ENCODE assay signal across 22 cellular contexts in genomic region chr5:147740864-147741263, GRCh38. TPM values are rescaled to one million over a fixed set of nuclear protein-coding genes. Genes with fewer than 3 reads are reported as not detected.
"Had no signal": no experiment of that assay in that cellular context is flagged by ENCODE, and none has a peak within 500 bp of the region (broad histone marks: within the 10 kb centered on the region; RNA-seq: fewer than 3 reads in every experiment).

No MANE protein-coding gene starts in this region.

- H3K9me3 Mint-ChIP-seq: effector memory CD8-positive, alpha-beta T cell; natural killer cell; neural progenitor cell; stimulated activated naive B cell treated with anti-CD40 and anti-IgM and Interleukin-4, amounts not matched to agents 10 μg/mL and 1 μg/mL and 100 μg/mL, for 72 hours; stimulated activated naive CD8-positive, alpha-beta T cell treated with anti-CD3 and anti-CD28 coated beads, Interleukin-15, Interleukin-2, amounts not matched to agents 100 ng/mL and 50 ng/mL, for 24 hours had no signal

- H3K36me3 Mint-ChIP-seq: memory B cell; natural killer cell; neural progenitor cell; stimulated activated naive B cell treated with anti-CD40 and anti-IgM and Interleukin-4, amounts not matched to agents 10 μg/mL and 1 μg/mL and 100 μg/mL, for 72 hours had no signal

- H3K9me3 ChIP-seq: right lobe of liver, thoracic aorta, tibial nerve, upper lobe of right lung, uterus had no signal

- H3K4me1 ChIP-seq: parathyroid adenoma, upper lobe of right lung, uterus had no signal

- H3K4me2 ChIP-seq: neural progenitor cell had no signal

- DNase-seq: cortex of kidney; effector memory CD8-positive, alpha-beta T cell; head of caudate nucleus; kidney; natural killer cell; right lobe of liver; small intestine; stimulated activated CD4-positive, alpha-beta T cell treated with anti-CD3 and anti-CD28 coated beads, Interleukin-15, amount 100 ng/mL, for 24 hours; stimulated activated CD4-positive, alpha-beta T cell treated with anti-CD3 and anti-CD28 coated beads, Interleukin-2, amount 100 ng/mL, for 48 hours; stimulated activated naive B cell treated with anti-CD40 and anti-IgM and Interleukin-4, amounts not matched to agents 10 μg/mL and 1 μg/mL and 100 μg/mL, for 72 hours; upper lobe of right lung; uterus had no signal

- H3K27ac ChIP-seq: neural progenitor cell, parathyroid adenoma, right lobe of liver, thoracic aorta, tibial nerve, upper lobe of right lung, uterus had no signal

- H3K4me3 Mint-ChIP-seq: effector memory CD8-positive, alpha-beta T cell; memory B cell; natural killer cell; neural progenitor cell; stimulated activated naive B cell treated with anti-CD40 and anti-IgM and Interleukin-4, amounts not matched to agents 10 μg/mL and 1 μg/mL and 100 μg/mL, for 72 hours; stimulated activated naive CD8-positive, alpha-beta T cell treated with anti-CD3 and anti-CD28 coated beads, Interleukin-15, Interleukin-2, amounts not matched to agents 100 ng/mL and 50 ng/mL, for 24 hours had no signal

- H3K36me3 ChIP-seq: neural progenitor cell, right lobe of liver, thoracic aorta, tibial nerve, upper lobe of right lung, uterus had no signal

- H3K4me3 ChIP-seq: lung, neural progenitor cell, right lobe of liver, thoracic aorta, tibial nerve, upper lobe of right lung, uterus had no signal

- H3K27me3 Mint-ChIP-seq: effector memory CD8-positive, alpha-beta T cell; memory B cell; progenitor cell of endocrine pancreas; stimulated activated naive B cell treated with anti-CD40 and anti-IgM and Interleukin-4, amounts not matched to agents 10 μg/mL and 1 μg/mL and 100 μg/mL, for 72 hours; stimulated activated naive CD8-positive, alpha-beta T cell treated with anti-CD3 and anti-CD28 coated beads, Interleukin-15, Interleukin-2, amounts not matched to agents 100 ng/mL and 50 ng/mL, for 24 hours had no signal

- H3K9ac ChIP-seq: neural progenitor cell, parathyroid adenoma had no signal

- ATAC-seq: effector memory CD8-positive, alpha-beta T cell; left lobe of liver; natural killer cell; right lobe of liver; stimulated activated naive B cell treated with anti-CD40 and anti-IgM and Interleukin-4, amounts not matched to agents 10 μg/mL and 1 μg/mL and 100 μg/mL, for 72 hours; upper lobe of right lung had no signal

- H3K79me2 ChIP-seq: parathyroid adenoma had no signal

- H3K4me1 Mint-ChIP-seq: memory B cell; stimulated activated naive B cell treated with anti-CD40 and anti-IgM and Interleukin-4, amounts not matched to agents 10 μg/mL and 1 μg/mL and 100 μg/mL, for 72 hours had no signal

- H3K27me3 ChIP-seq: neural progenitor cell, right lobe of liver, tibial nerve, upper lobe of right lung, uterus had no signal

- H3K27ac Mint-ChIP-seq: effector memory CD8-positive, alpha-beta T cell; memory B cell; natural killer cell; neural progenitor cell; progenitor cell of endocrine pancreas; stimulated activated naive B cell treated with anti-CD40 and anti-IgM and Interleukin-4, amounts not matched to agents 10 μg/mL and 1 μg/mL and 100 μg/mL, for 72 hours; stimulated activated naive CD8-positive, alpha-beta T cell treated with anti-CD3 and anti-CD28 coated beads, Interleukin-15, Interleukin-2, amounts not matched to agents 100 ng/mL and 50 ng/mL, for 24 hours had no signal

- H2AFZ ChIP-seq: neural progenitor cell, parathyroid adenoma had no signal

RNA-seq across cellular contexts. Expression of gene JAKMIP2, which starts 41.7 kb away (rescaled TPM):
- total RNA-seq: dermis microvascular lymphatic vessel endothelial cell had no signal
